ENCODE assay signal across 13 cellular contexts in the genomic region with DNA sequence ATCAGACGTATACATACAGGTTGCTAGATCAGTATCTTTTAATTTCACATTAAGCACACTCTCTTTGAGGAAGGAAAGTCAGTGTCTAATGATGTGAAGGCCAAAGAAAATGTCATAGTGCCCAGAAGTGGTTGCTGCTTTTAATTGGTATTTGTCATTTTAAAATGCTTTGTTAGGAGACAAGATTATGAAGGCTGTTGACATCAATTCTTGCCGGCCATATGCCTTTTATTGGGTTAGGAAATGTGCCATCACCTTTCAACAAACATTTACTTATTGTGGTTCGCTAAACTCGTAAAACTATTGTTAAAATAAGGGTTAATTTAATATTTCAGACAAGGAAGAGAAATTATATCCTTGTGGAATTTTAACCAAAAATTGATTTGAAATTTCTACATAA.
"Had no signal": no experiment of that assay in that cellular context is flagged by ENCODE, and none has a peak within 500 bp of the region (broad histone marks: within the 10 kb centered on the region; RNA-seq: fewer than 3 reads in every experiment).

No MANE protein-coding gene starts in this region.

- DNase-seq: activated CD4-positive, alpha-beta T cell treated with anti-CD3 and anti-CD28 coated beads, Interleukin-2, amount 50 U/mL, for 48 hours; activated CD8-positive, alpha-beta memory T cell treated with anti-CD3 and anti-CD28 coated beads, Interleukin-2, amount 50 U/mL, for 4 hours; activated gamma-delta T cell treated with Interleukin-2 at 50 U/mL for 16 hours; activated T-cell treated with anti-CD3 and anti-CD28 coated beads, Interleukin-2, amount 50 U/mL, for 72 hours; body of pancreas; cerebellar nuclear complex; endodermal cell; kidney glomerular epithelial cell; stimulated activated CD4-positive, alpha-beta T cell treated with anti-CD3 and anti-CD28 coated beads, Interleukin-2, amount 100 ng/mL, for 48 hours; stimulated activated naive CD4-positive, alpha-beta T cell treated with Interleukin-2 at 50 U/mL for 16 hours had no signal

- H3K79me2 ChIP-seq: parathyroid adenoma had no signal

- H3K27me3 Mint-ChIP-seq: dendritic cell treated with granulocyte-macrophage colony-stimulating factor and Interleukin-4, amounts not matched to agents 40 ng/mL and 50 ng/mL, for 4 days had no signal

- H3K4me2 ChIP-seq: hepatocyte had no signal

- H2AFZ ChIP-seq: hepatocyte, parathyroid adenoma had no signal

- H3K9me3 ChIP-seq: body of pancreas had no signal

- ATAC-seq: activated T-cell treated with anti-CD3 and anti-CD28 coated beads, Interleukin-2, amount 50 U/mL, for 72 hours; body of pancreas had no signal

- H3K27ac ChIP-seq: body of pancreas, hepatocyte, parathyroid adenoma had no signal

- H3K4me1 ChIP-seq: body of pancreas, parathyroid adenoma had no signal

- H3K9me3 Mint-ChIP-seq: activated T-cell treated with anti-CD3 and anti-CD28 coated beads, Interleukin-2, amount 50 U/mL, for 72 hours; dendritic cell treated with granulocyte-macrophage colony-stimulating factor and Interleukin-4, amounts not matched to agents 40 ng/mL and 50 ng/mL, for 4 days; endodermal cell had no signal

- H3K4me3 ChIP-seq: body of pancreas, hepatocyte had no signal

- H3K4me3 Mint-ChIP-seq: activated T-cell treated with anti-CD3 and anti-CD28 coated beads, Interleukin-2, amount 50 U/mL, for 72 hours; dendritic cell treated with granulocyte-macrophage colony-stimulating factor and Interleukin-4, amounts not matched to agents 40 ng/mL and 50 ng/mL, for 4 days; endodermal cell had no signal

- H3K9ac ChIP-seq: parathyroid adenoma had no signal

- H3K27me3 ChIP-seq: body of pancreas, hepatocyte had no signal

- H3K27ac Mint-ChIP-seq: activated T-cell treated with anti-CD3 and anti-CD28 coated beads, Interleukin-2, amount 50 U/mL, for 72 hours; dendritic cell treated with granulocyte-macrophage colony-stimulating factor and Interleukin-4, amounts not matched to agents 40 ng/mL and 50 ng/mL, for 4 days; endodermal cell had no signal
